ENCODE assay signal across 10 cellular contexts in the genomic region with DNA sequence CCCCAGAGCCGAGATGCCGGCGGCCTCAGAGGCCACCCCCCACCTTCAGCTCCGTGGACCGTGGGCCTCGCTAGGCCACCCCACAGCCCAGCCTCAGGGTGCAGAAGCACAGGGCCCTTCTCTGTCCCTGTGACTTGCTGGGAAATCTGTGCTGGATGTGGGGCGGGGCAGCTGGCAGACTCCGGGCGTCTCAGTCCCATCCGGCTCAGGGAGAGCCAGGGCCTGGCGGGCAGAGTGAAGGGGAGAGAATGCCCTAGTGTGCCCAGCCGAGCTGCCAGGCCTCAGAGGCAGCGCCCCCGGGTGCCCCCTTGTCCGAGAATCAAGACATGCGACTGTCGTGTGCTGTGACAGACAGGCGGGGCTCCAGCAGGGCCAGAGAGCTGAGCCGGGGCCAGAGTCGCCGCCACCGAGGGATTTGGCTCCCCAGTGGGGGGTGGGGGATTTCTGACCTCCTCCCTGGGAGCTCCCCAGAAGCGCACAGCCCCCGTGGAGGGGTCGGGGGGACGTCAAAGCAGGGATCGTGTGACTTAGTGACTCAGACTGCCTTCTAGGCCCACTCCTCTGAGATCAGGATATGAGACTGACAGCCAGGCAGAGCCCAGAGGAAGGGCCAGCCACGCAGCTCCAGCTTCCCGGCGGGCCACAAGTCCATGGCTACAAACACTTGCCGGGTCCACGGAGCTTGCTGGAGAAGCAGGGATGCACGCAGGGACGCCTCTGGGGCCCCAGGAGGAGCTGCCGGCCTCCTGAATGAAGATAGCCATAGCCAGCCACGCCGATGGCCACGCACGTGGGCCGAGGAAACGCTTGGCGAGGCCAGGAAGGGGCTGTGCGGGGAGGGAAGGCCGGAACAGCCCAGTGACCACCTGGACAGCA. TPM values are rescaled to one million over a fixed set of nuclear protein-coding genes. Genes with fewer than 3 reads are reported as not detected.
DNase-seq lines count a peak whose midpoint lies in the region; ATAC-seq and TF ChIP-seq lines count a peak whose summit lies in the region.
"Had no signal": no experiment of that assay in that cellular context is flagged by ENCODE, and none has a peak within 500 bp of the region (broad histone marks: within the 10 kb centered on the region; RNA-seq: fewer than 3 reads in every experiment).

No MANE protein-coding gene starts in this region.

- H3K27me3 ChIP-seq in right cardiac atrium (ENCODE audit: control insufficient read depth, insufficient read depth) (no peaks in the 10 kb centered on the region), gastrocnemius medialis (no peaks in the 10 kb centered on the region)

- DNase-seq in CD14-positive monocyte (ENCODE audit: low spot score) (peak; percentile 36), WTC11 (ENCODE audit: low spot score) (peak; percentile 15), right cardiac atrium (peak; percentile 65 to 84 (median 77)), gastrocnemius medialis (peak in 1 of 2 donors; percentile 33), T-helper 9 cell (no peak)
- no peak for DNase-seq in stimulated activated naive CD8-positive, alpha-beta T cell treated with anti-CD3 and anti-CD28 coated beads, Interleukin-15, Interleukin-2, amounts not matched to agents 100 U/mL and 50 U/mL, for 24 hours
- DNase-seq: cerebellar nuclear complex, midbrain had no signal

- H3K36me3 ChIP-seq in gastrocnemius medialis: peaks cover 0 to 11% of the 10 kb centered on the region in 2 donors

- no peak for TF ChIP-seq CTCF in CD14-positive monocyte (IDR thresholded peaks at IDR 0.05)
- TF ChIP-seq CTCF in WTC11 (IDR thresholded peaks at IDR 0.05): no peak
- no peak for TF ChIP-seq CTCF in gastrocnemius medialis (IDR thresholded peaks at IDR 0.05 in 4 of 5, conservative IDR thresholded peaks at IDR 0.05 in 1 of 5)

- H3K27ac Mint-ChIP-seq in CD14-positive monocyte (no peak overlapping the region), WTC11 (no peak overlapping the region)

- CTCF ChIA-PET in WTC11 (lab: Charles Lee): interaction anchor here (0.7 to 1.6 kb wide), 3 partner anchors 21 to 150 kb away, joined by 3 to 6 read pairs (median 3); no protein-coding TSS in a partner anchor

- WGBS in right cardiac atrium: 75% methylated on average over 44 of the region's 44 CpGs

- H3K4me3 Mint-ChIP-seq in CD14-positive monocyte (no peak overlapping the region), WTC11 (no peak overlapping the region)

- peaks cover 0 to 2% (median 0%) of the 10 kb centered on the region in 7 donors for H3K9me3 Mint-ChIP-seq in CD14-positive monocyte
- no peaks in the 10 kb centered on the region for H3K9me3 Mint-ChIP-seq in WTC11

- POLR2A ChIA-PET in WTC11 (lab: Charles Lee): no interaction called here

- TF ChIP-seq POLR2A in gastrocnemius medialis (IDR thresholded peaks at IDR 0.05): no peak

- H3K36me3 Mint-ChIP-seq in CD14-positive monocyte (no peaks in the 10 kb centered on the region), WTC11 (peaks cover 9% of the 10 kb centered on the region; the same call in 1 of the 2 replicates)

- H3K4me1 Mint-ChIP-seq in CD14-positive monocyte (no peaks in the 10 kb centered on the region), WTC11 (no peaks in the 10 kb centered on the region)

- H3K27me3 Mint-ChIP-seq in CD14-positive monocyte (ENCODE audit: low read depth in 3 of 3): peaks cover 0 to 3% (median 0%) of the 10 kb centered on the region in 3 donors
- H3K27me3 Mint-ChIP-seq in WTC11 (ENCODE audit: low read depth): no peaks in the 10 kb centered on the region

- no peak for ATAC-seq in WTC11
- peak; percentile 30 to 34 for ATAC-seq in right cardiac atrium
- no peak for ATAC-seq in gastrocnemius medialis
- no peak for ATAC-seq in HG03442 (IDR thresholded peaks at IDR 0.05; ENCODE audit: unreplicated experiment)
- no peak for ATAC-seq in stimulated activated naive CD8-positive, alpha-beta T cell treated with anti-CD3 and anti-CD28 coated beads, Interleukin-15, Interleukin-2, amounts not matched to agents 100 U/mL and 50 U/mL, for 24 hours
- ATAC-seq in GM19351 (IDR thresholded peaks at IDR 0.05; ENCODE audit: unreplicated experiment): no peak

- intact Hi-C loops in CD14-positive monocyte (cut with micrococcal nuclease) (no loop called here), right cardiac atrium (cut with DNase I) (no loop called here), gastrocnemius medialis (cut with DNase I; ENCODE audit: low total_unique reads) (no loop called here)

- H3K9me3 ChIP-seq in right cardiac atrium (ENCODE audit: control insufficient read depth, low read length): no peaks in the 10 kb centered on the region
- no peaks in the 10 kb centered on the region for H3K9me3 ChIP-seq in gastrocnemius medialis

- H3K4me3 ChIP-seq in right cardiac atrium (ENCODE audit: low read length) (no peak overlapping the region), gastrocnemius medialis (no peak overlapping the region)

- no peak overlapping the region for H3K27ac ChIP-seq in right cardiac atrium (ENCODE audit: low read length)
- peak overlapping the region; percentile 49 to 60 (median 56) for H3K27ac ChIP-seq in gastrocnemius medialis

- in situ Hi-C loops in gastrocnemius medialis (cut with MboI; ENCODE audit: low sequenced_read_pairs in 4 of 4): no loop called here

- no peaks in the 10 kb centered on the region for H3K4me1 ChIP-seq in right cardiac atrium (ENCODE audit: control insufficient read depth, insufficient read depth, low read length)
- no peaks in the 10 kb centered on the region for H3K4me1 ChIP-seq in gastrocnemius medialis

TF ChIP-seq in WTC11, 78 proteins besides CTCF, POLR2A, EP300 and RAD21 (continues in another document):
- TF ChIP-seq TP53 (CRISPR knock-in tag; IDR thresholded peaks at IDR 0.05) (no peak), IRF2 (CRISPR knock-in tag; IDR thresholded peaks at IDR 0.05; ENCODE audit: borderline replicate concordance, low read depth) (no peak), ZNF121 (CRISPR knock-in tag; IDR thresholded peaks at IDR 0.05) (no peak)
- TF ChIP-seq, protein P1, sequence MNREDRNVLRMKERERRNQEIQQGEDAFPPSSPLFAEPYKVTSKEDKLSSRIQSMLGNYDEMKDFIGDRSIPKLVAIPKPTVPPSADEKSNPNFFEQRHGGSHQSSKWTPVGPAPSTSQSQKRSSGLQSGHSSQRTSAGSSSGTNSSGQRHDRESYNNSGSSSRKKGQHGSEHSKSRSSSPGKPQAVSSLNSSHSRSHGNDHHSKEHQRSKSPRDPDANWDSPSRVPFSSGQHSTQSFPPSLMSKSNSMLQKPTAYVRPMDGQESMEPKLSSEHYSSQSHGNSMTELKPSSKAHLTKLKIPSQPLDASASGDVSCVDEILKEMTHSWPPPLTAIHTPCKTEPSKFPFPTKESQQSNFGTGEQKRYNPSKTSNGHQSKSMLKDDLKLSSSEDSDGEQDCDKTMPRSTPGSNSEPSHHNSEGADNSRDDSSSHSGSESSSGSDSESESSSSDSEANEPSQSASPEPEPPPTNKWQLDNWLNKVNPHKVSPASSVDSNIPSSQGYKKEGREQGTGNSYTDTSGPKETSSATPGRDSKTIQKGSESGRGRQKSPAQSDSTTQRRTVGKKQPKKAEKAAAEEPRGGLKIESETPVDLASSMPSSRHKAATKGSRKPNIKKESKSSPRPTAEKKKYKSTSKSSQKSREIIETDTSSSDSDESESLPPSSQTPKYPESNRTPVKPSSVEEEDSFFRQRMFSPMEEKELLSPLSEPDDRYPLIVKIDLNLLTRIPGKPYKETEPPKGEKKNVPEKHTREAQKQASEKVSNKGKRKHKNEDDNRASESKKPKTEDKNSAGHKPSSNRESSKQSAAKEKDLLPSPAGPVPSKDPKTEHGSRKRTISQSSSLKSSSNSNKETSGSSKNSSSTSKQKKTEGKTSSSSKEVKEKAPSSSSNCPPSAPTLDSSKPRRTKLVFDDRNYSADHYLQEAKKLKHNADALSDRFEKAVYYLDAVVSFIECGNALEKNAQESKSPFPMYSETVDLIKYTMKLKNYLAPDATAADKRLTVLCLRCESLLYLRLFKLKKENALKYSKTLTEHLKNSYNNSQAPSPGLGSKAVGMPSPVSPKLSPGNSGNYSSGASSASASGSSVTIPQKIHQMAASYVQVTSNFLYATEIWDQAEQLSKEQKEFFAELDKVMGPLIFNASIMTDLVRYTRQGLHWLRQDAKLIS (CRISPR knock-in tag; IDR thresholded peaks at IDR 0.05; ENCODE audit: borderline replicate concordance): no peak
- TF ChIP-seq, protein P2, sequence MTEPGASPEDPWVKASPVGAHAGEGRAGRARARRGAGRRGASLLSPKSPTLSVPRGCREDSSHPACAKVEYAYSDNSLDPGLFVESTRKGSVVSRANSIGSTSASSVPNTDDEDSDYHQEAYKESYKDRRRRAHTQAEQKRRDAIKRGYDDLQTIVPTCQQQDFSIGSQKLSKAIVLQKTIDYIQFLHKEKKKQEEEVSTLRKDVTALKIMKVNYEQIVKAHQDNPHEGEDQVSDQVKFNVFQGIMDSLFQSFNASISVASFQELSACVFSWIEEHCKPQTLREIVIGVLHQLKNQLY (CRISPR knock-in tag; IDR thresholded peaks at IDR 0.05): no peak
- TF ChIP-seq, protein P3, sequence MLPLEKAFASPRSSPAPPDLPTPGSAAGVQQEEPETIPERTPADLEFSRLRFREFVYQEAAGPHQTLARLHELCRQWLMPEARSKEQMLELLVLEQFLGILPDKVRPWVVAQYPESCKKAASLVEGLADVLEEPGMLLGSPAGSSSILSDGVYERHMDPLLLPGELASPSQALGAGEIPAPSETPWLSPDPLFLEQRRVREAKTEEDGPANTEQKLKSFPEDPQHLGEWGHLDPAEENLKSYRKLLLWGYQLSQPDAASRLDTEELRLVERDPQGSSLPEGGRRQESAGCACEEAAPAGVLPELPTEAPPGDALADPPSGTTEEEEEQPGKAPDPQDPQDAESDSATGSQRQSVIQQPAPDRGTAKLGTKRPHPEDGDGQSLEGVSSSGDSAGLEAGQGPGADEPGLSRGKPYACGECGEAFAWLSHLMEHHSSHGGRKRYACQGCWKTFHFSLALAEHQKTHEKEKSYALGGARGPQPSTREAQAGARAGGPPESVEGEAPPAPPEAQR (CRISPR knock-in tag; IDR thresholded peaks at IDR 0.05): no peak

RNA-seq across cellular contexts. Expression of a gene that starts 11.9 kb away (rescaled TPM):
- polyA plus RNA-seq in CD14-positive monocyte (under 1 TPM; 0.08 to 0.10 TPM), right cardiac atrium (165 TPM)
- total RNA-seq in WTC11 (2021) (221 to 245 TPM (median 240 TPM) in 3 replicates), right cardiac atrium (100 to 1,000 TPM; 112 to 192 (median 171) TPM), gastrocnemius medialis (10 to 100 TPM; 50.5 to 97.8 (median 73.3) TPM)

Comparison
In these comparisons a context has a peak if more than half of its experiments do, and no peak if none do; other contexts are left out.
1. DNase-seq: peak in CD14-positive monocyte (single experiment), WTC11 (single experiment) and right cardiac atrium (3 of 3); none in stimulated activated naive CD8-positive, alpha-beta T cell treated with anti-CD3 and anti-CD28 coated beads, Interleukin-15, Interleukin-2, amounts not matched to agents 100 U/mL and 50 U/mL, for 24 hours (single experiment) and T-helper 9 cell (single experiment).
2. ATAC-seq: peak in right cardiac atrium (2 of 2); none in WTC11 (single experiment), gastrocnemius medialis (0 of 2), HG03442 (single experiment), stimulated activated naive CD8-positive, alpha-beta T cell treated with anti-CD3 and anti-CD28 coated beads, Interleukin-15, Interleukin-2, amounts not matched to agents 100 U/mL and 50 U/mL, for 24 hours (single experiment) and GM19351 (single experiment).